ENCODE assay signal across 9 cellular contexts in genomic region chr6:158717341-158718328, GRCh38.
DNase-seq lines count a peak whose midpoint lies in the region; ATAC-seq lines count a peak whose summit lies in the region.
"Had no signal": no experiment of that assay in that cellular context is flagged by ENCODE, and none has a peak within 500 bp of the region (broad histone marks: within the 10 kb centered on the region; RNA-seq: fewer than 3 reads in every experiment).

No MANE protein-coding gene starts in this region.

- H3K4me3 ChIP-seq in CD4-positive, alpha-beta memory T cell (ENCODE audit: low read length in 2 of 2): peak overlapping the region in 1 of 2 donors; percentile 27

- peak overlapping the region; percentile 59 to 82 (median 74) for H3K4me3 Mint-ChIP-seq in CD4-positive, alpha-beta memory T cell
- H3K4me3 Mint-ChIP-seq in activated T-helper 1 cell treated with anti-CD3 and anti-CD28 coated beads, Interleukin-12 subunit alpha, Interleukin-12 subunit beta, Interleukin-2, Interleukin-4 antibody, amounts not matched to agents 30 ng/mL and 10 ng/mL and 1 ng/mL, durations not matched to agents 14 hours and 24 hours and 36 hours: peak overlapping the region; percentile 50

- DNase-seq in CD4-positive, alpha-beta memory T cell: peak in 4 of 5 donors; percentile 36 to 59 (median 47)
- peak; percentile 35 for DNase-seq in GM19238 (ENCODE audit: insufficient read length, low spot score)
- DNase-seq in activated T-helper 1 cell treated with anti-CD3 and anti-CD28 coated beads, Interleukin-12 subunit alpha, Interleukin-12 subunit beta, Interleukin-2, Interleukin-4 antibody, amounts not matched to agents 30 ng/mL and 10 ng/mL and 1 ng/mL, durations not matched to agents 14 hours and 24 hours and 36 hours (ENCODE audit: low spot score): no peak
- no peak for DNase-seq in H4 (ENCODE audit: low spot score)
- no peak for DNase-seq in medulla oblongata (ENCODE audit: extremely low spot score)
- DNase-seq in NCI-H1105 treated with DMSO at 0.1 percent for 48 hours (lab: John Stamatoyannopoulos, UW): no peak
- DNase-seq: activated effector memory CD4-positive, alpha-beta T cell treated with anti-CD3 and anti-CD28 coated beads, Interleukin-2, amount 50 U/mL, for 16 hours had no signal

- ATAC-seq in HG03039 (IDR thresholded peaks at IDR 0.05; ENCODE audit: unreplicated experiment) (peak; percentile 44), HG02970 (IDR thresholded peaks at IDR 0.05; ENCODE audit: low FRiP score, unreplicated experiment) (no peak)

- peaks cover 62% of the 10 kb centered on the region for H3K4me1 ChIP-seq in CD4-positive, alpha-beta memory T cell (ENCODE audit: insufficient read depth, low read length)

- POLR2A ChIA-PET in CD4-positive, alpha-beta memory T cell (lab: Charles Lee; ENCODE audit: partially characterized antibody): interaction anchor here (0.6 to 1.8 kb wide), 8 partner anchors 9 to 387 kb away, joined by 3 to 5 read pairs (median 3); no protein-coding TSS in a partner anchor

- peak overlapping the region; percentile 76 to 95 (median 95) for H3K27ac Mint-ChIP-seq in CD4-positive, alpha-beta memory T cell
- H3K27ac Mint-ChIP-seq in activated T-helper 1 cell treated with anti-CD3 and anti-CD28 coated beads, Interleukin-12 subunit alpha, Interleukin-12 subunit beta, Interleukin-2, Interleukin-4 antibody, amounts not matched to agents 30 ng/mL and 10 ng/mL and 1 ng/mL, durations not matched to agents 14 hours and 24 hours and 36 hours: peak overlapping the region; percentile 59

- H3K27ac ChIP-seq in CD4-positive, alpha-beta memory T cell (ENCODE audit: low read depth, low read length): peak overlapping the region; percentile 25

- H3K36me3 ChIP-seq in CD4-positive, alpha-beta memory T cell (ENCODE audit: insufficient read depth, low read length): no peaks in the 10 kb centered on the region

- intact Hi-C loops in CD4-positive, alpha-beta memory T cell (cut with micrococcal nuclease): loop anchor here (5.0 kb wide), 1 partner anchor 75 kb away; no protein-coding TSS in a partner anchor
- intact Hi-C loops in activated T-helper 1 cell treated with anti-CD3 and anti-CD28 coated beads, Interleukin-12 subunit alpha, Interleukin-12 subunit beta, Interleukin-2, Interleukin-4 antibody, amounts not matched to agents 30 ng/mL and 10 ng/mL and 1 ng/mL, durations not matched to agents 14 hours and 24 hours and 36 hours (cut with micrococcal nuclease): no loop called here

- no peaks in the 10 kb centered on the region for H3K27me3 ChIP-seq in CD4-positive, alpha-beta memory T cell (ENCODE audit: insufficient read depth, low read length)

- no peaks in the 10 kb centered on the region for H3K9me3 Mint-ChIP-seq in CD4-positive, alpha-beta memory T cell
- no peaks in the 10 kb centered on the region for H3K9me3 Mint-ChIP-seq in activated T-helper 1 cell treated with anti-CD3 and anti-CD28 coated beads, Interleukin-12 subunit alpha, Interleukin-12 subunit beta, Interleukin-2, Interleukin-4 antibody, amounts not matched to agents 30 ng/mL and 10 ng/mL and 1 ng/mL, durations not matched to agents 14 hours and 24 hours and 36 hours

- peaks cover 39 to 72% (median 55%) of the 10 kb centered on the region in 4 donors for H3K4me1 Mint-ChIP-seq in CD4-positive, alpha-beta memory T cell
- peaks cover 76% of the 10 kb centered on the region for H3K4me1 Mint-ChIP-seq in activated T-helper 1 cell treated with anti-CD3 and anti-CD28 coated beads, Interleukin-12 subunit alpha, Interleukin-12 subunit beta, Interleukin-2, Interleukin-4 antibody, amounts not matched to agents 30 ng/mL and 10 ng/mL and 1 ng/mL, durations not matched to agents 14 hours and 24 hours and 36 hours (ENCODE audit: low read depth)

- H3K9me3 ChIP-seq in CD4-positive, alpha-beta memory T cell (ENCODE audit: control insufficient read depth in 1 of 2, low read length in 2 of 2): no peaks in the 10 kb centered on the region

- peaks cover 22 to 44% of the 10 kb centered on the region in 2 donors for H3K36me3 Mint-ChIP-seq in CD4-positive, alpha-beta memory T cell
- H3K36me3 Mint-ChIP-seq in activated T-helper 1 cell treated with anti-CD3 and anti-CD28 coated beads, Interleukin-12 subunit alpha, Interleukin-12 subunit beta, Interleukin-2, Interleukin-4 antibody, amounts not matched to agents 30 ng/mL and 10 ng/mL and 1 ng/mL, durations not matched to agents 14 hours and 24 hours and 36 hours (ENCODE audit: low read depth): peaks cover 73% of the 10 kb centered on the region

- CTCF ChIA-PET in CD4-positive, alpha-beta memory T cell (lab: Charles Lee; ENCODE audit: partially characterized antibody): interaction anchor here (0.7 to 2.0 kb wide), 11 partner anchors 10 to 253 kb away, joined by 3 to 5 read pairs (median 4); no protein-coding TSS in a partner anchor

- no peaks in the 10 kb centered on the region for H3K27me3 Mint-ChIP-seq in CD4-positive, alpha-beta memory T cell
- H3K27me3 Mint-ChIP-seq in activated T-helper 1 cell treated with anti-CD3 and anti-CD28 coated beads, Interleukin-12 subunit alpha, Interleukin-12 subunit beta, Interleukin-2, Interleukin-4 antibody, amounts not matched to agents 30 ng/mL and 10 ng/mL and 1 ng/mL, durations not matched to agents 14 hours and 24 hours and 36 hours (ENCODE audit: insufficient read depth): peaks cover 2% of the 10 kb centered on the region

Comparison
In these comparisons a context has a peak if more than half of its experiments do, and no peak if none do; other contexts are left out.
1. DNase-seq: peak in CD4-positive, alpha-beta memory T cell (4 of 5) and GM19238 (single experiment); none in activated T-helper 1 cell treated with anti-CD3 and anti-CD28 coated beads, Interleukin-12 subunit alpha, Interleukin-12 subunit beta, Interleukin-2, Interleukin-4 antibody, amounts not matched to agents 30 ng/mL and 10 ng/mL and 1 ng/mL, durations not matched to agents 14 hours and 24 hours and 36 hours (single experiment), H4 (single experiment), medulla oblongata (single experiment) and NCI-H1105 treated with DMSO at 0.1 percent for 48 hours (single experiment).